In the genomic region with DNA sequence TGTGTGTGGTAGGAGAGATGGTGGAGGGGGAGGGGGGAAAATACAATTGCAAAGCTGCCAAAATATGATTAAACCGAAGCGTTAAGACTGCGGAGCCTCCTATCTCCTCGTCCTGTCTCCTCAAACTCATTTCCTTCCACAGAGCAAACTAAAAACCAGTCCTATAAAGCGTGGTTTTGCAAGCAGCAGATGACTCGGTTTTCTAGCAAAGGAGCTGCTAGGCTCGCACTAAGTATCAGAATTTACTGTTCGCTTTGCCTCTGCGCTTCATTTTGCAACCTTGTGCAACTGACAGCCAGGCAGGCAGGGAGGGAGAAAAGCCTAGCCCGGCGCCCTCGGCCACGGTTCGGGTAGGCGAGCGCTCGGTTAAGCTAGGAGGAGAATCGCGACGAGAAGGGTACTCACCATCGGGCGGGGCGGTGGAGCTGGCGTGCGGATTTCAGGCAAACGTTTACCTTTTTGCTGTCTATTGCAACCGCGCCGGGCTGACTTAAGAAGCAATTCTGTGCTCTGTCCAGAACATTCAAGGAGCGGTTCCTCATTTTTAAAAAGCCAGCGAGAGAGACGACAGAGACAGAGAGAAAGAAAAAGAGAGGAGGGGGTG, we compare ENCODE assay signal across 9 cellular contexts. TPM values are rescaled to one million over a fixed set of nuclear protein-coding genes. Genes with fewer than 3 reads are reported as not detected.
DNase-seq lines count a peak whose midpoint lies in the region; ATAC-seq, FAIRE-seq and TF ChIP-seq lines count a peak whose summit lies in the region.
"Had no signal": no experiment of that assay in that cellular context is flagged by ENCODE, and none has a peak within 500 bp of the region (broad histone marks: within the 10 kb centered on the region; RNA-seq: fewer than 3 reads in every experiment).

No MANE protein-coding gene starts in this region.

- H3K9me3 ChIP-seq in H9 (ENCODE audit: control insufficient read depth, low read depth, low read length) (no peaks in the 10 kb centered on the region), PC-3 (ENCODE audit: low read length) (no peaks in the 10 kb centered on the region), esophagus muscularis mucosa (no peaks in the 10 kb centered on the region), pancreas (no peaks in the 10 kb centered on the region)
- no peaks in the 10 kb centered on the region for H3K9me3 ChIP-seq in CD4-positive, alpha-beta memory T cell (ENCODE audit: control insufficient read depth in 1 of 2, low read length in 2 of 2)
- no peaks in the 10 kb centered on the region for H3K9me3 ChIP-seq in effector memory CD4-positive, alpha-beta T cell (ENCODE audit: control insufficient read depth, low read length)

- CTCF ChIA-PET in PC-3 (lab: Charles Lee), result interaction anchor here (0.5 to 1.3 kb wide), 14 partner anchors 10 to 1067 kb away, joined by 3 to 7 read pairs (median 4); no protein-coding TSS in a partner anchor
- CTCF ChIA-PET in CD4-positive, alpha-beta memory T cell (lab: Charles Lee; ENCODE audit: partially characterized antibody), result no interaction called here

- no peak for TF ChIP-seq EP300 in esophagus muscularis mucosa (IDR thresholded peaks at IDR 0.05)

- WGBS in H9 (ENCODE audit: extremely low coverage, insufficient read length, low lambda C conversion rate), result no CpG with 5 or more reads among the region's 32 CpGs
- WGBS in esophagus muscularis mucosa, result 2% methylated on average over 32 of the region's 32 CpGs
- WGBS in pancreas, 2 donors, result 1% methylated on average over 32 of the region's 32 CpGs

- H4K20me1 ChIP-seq in H9 (ENCODE audit: control insufficient read depth, insufficient read depth, insufficient read length) (no peaks in the 10 kb centered on the region), PC-3 (ENCODE audit: low read length) (no peaks in the 10 kb centered on the region)

- H2BK12ac ChIP-seq in H9 (ENCODE audit: insufficient read length, low read depth, low read length), result no peak overlapping the region

- no peak overlapping the region for H3K14ac ChIP-seq in H9 (ENCODE audit: insufficient read depth, low read length)

- H3K23ac ChIP-seq in H9 (ENCODE audit: insufficient read length, low read depth, low read length), result no peak overlapping the region

- peak; percentile 53 for DNase-seq in H9
- peak; percentile 65 for DNase-seq in PC-3
- DNase-seq in esophagus muscularis mucosa (ENCODE audit: extremely low spot score), result no peak
- DNase-seq in pancreas, result peak in 4 of 6 donors; percentile 41 to 75 (median 63)
- DNase-seq in CD4-positive, alpha-beta memory T cell, result no peak
- no peak for DNase-seq in effector memory CD4-positive, alpha-beta T cell

- no peak overlapping the region for H3T11ph ChIP-seq in H9 (ENCODE audit: low read length)

- no peak overlapping the region for H3K18ac ChIP-seq in H9 (ENCODE audit: insufficient read length, low read depth, low read length)

- TF ChIP-seq CTCF in H9 (conservative IDR thresholded peaks at IDR 0.05) (no peak), PC-3 (conservative IDR thresholded peaks at IDR 0.05; ENCODE audit: low read depth, low read length) (no peak), esophagus muscularis mucosa (IDR thresholded peaks at IDR 0.05) (no peak), pancreas (IDR thresholded peaks at IDR 0.05) (no peak)

- TF ChIP-seq POLR2A in esophagus muscularis mucosa (IDR thresholded peaks at IDR 0.05; ENCODE audit: low read depth), result no peak

- H2AFZ ChIP-seq in H9 (ENCODE audit: low read length) (no peak overlapping the region), PC-3 (ENCODE audit: low read length) (peak overlapping the region; percentile 88)

- TSS peak; percentile 62 for BruUV-seq in PC-3 (replicated peaks; lab: Mats Ljungman, UMichigan)

- H4K91ac ChIP-seq in H9 (ENCODE audit: insufficient read length, low read depth, low read length), result no peak overlapping the region

- H3K27ac Mint-ChIP-seq in H9, result no peak overlapping the region
- no peak overlapping the region for H3K27ac Mint-ChIP-seq in CD4-positive, alpha-beta memory T cell

- 0 out of 2 replicates have a peak, but pooled peaks cover 3% of the 10 kb centered on the region for H3K4me1 ChIP-seq in H9 (ENCODE audit: insufficient read depth, low read length)
- peaks cover 49% of the 10 kb centered on the region for H3K4me1 ChIP-seq in PC-3 (ENCODE audit: insufficient read depth, low read length)
- peaks cover 20 to 52% (median 49%) of the 10 kb centered on the region in 4 donors for H3K4me1 ChIP-seq in esophagus muscularis mucosa
- H3K4me1 ChIP-seq in pancreas, result no peaks in the 10 kb centered on the region
- peaks cover 4% of the 10 kb centered on the region for H3K4me1 ChIP-seq in CD4-positive, alpha-beta memory T cell (ENCODE audit: insufficient read depth, low read length)
- peaks cover 4% of the 10 kb centered on the region for H3K4me1 ChIP-seq in effector memory CD4-positive, alpha-beta T cell (ENCODE audit: control insufficient read depth, insufficient read depth, low read length, poor library complexity, severe bottlenecking)

- no peak overlapping the region for H2BK5ac ChIP-seq in H9 (ENCODE audit: insufficient read length, low read length)

- peaks cover 18% of the 10 kb centered on the region for H3K23me2 ChIP-seq in H9 (ENCODE audit: insufficient read length, low read depth, low read length, poor library complexity, severe bottlenecking)

- H3K27me3 Mint-ChIP-seq in H9 (ENCODE audit: low read depth), result peaks cover 95% of the 10 kb centered on the region
- peaks cover 67 to 69% of the 10 kb centered on the region in 2 donors for H3K27me3 Mint-ChIP-seq in CD4-positive, alpha-beta memory T cell

- H3K79me2 ChIP-seq in H9 (ENCODE audit: insufficient read depth, low read length), result no peaks in the 10 kb centered on the region
- H3K79me2 ChIP-seq in PC-3 (ENCODE audit: low read length), result peaks cover 80% of the 10 kb centered on the region

- H3K36me3 ChIP-seq in PC-3 (ENCODE audit: low read depth, low read length) (no peaks in the 10 kb centered on the region), esophagus muscularis mucosa (peaks cover 0 to under 1% (median 0%) of the 10 kb centered on the region in 4 donors), pancreas (no peaks in the 10 kb centered on the region)
- no peaks in the 10 kb centered on the region for H3K36me3 ChIP-seq in CD4-positive, alpha-beta memory T cell (ENCODE audit: insufficient read depth, low read length)
- H3K36me3 ChIP-seq in effector memory CD4-positive, alpha-beta T cell (ENCODE audit: control insufficient read depth, insufficient read depth, low read length), result no peaks in the 10 kb centered on the region

- H3K56ac ChIP-seq in H9 (ENCODE audit: insufficient read length, low read depth, low read length), result no peak overlapping the region

- no peak overlapping the region for H2AK5ac ChIP-seq in H9 (ENCODE audit: insufficient read length, low read length)

- no peaks in the 10 kb centered on the region for H3K79me1 ChIP-seq in H9 (ENCODE audit: insufficient read depth, low read depth, low read length, poor library complexity, severe bottlenecking)

- H3F3A ChIP-seq in PC-3 (ENCODE audit: low read length, unreplicated experiment), result peaks cover 7% of the 10 kb centered on the region

- H2BK15ac ChIP-seq in H9 (ENCODE audit: low read depth, low read length), result no peak overlapping the region

- no peaks in the 10 kb centered on the region for H3K9me2 ChIP-seq in PC-3 (replicated peaks; ENCODE audit: low read length)

- H3K4me3 Mint-ChIP-seq in H9, result peak overlapping the region; percentile 46 to 78
- peak overlapping the region in 1 of 8 donors; percentile 59 for H3K4me3 Mint-ChIP-seq in CD4-positive, alpha-beta memory T cell

- H3K36me3 Mint-ChIP-seq in H9 (ENCODE audit: insufficient read depth in 1 of 3, low read depth in 3 of 3), result no peaks in the 10 kb centered on the region
- H3K36me3 Mint-ChIP-seq in CD4-positive, alpha-beta memory T cell, result peaks cover 4% of the 10 kb centered on the region in 2 donors

- peak overlapping the region; percentile 55 for H3K4me2 ChIP-seq in H9 (ENCODE audit: insufficient read depth, insufficient read length, low read length)
- H3K4me2 ChIP-seq in PC-3 (ENCODE audit: low read length), result peak overlapping the region; percentile 97

- H2BK20ac ChIP-seq in H9 (ENCODE audit: low read depth, low read length, poor library complexity, severe bottlenecking), result no peak overlapping the region

- no peak overlapping the region for H4K8ac ChIP-seq in H9 (replicated peaks; ENCODE audit: insufficient read length, low read depth, low read length)

- intact Hi-C loops in PC-3 (cut with micrococcal nuclease) (loop anchor here (1.0 to 10.0 kb wide), 9 partner anchors 14 to 1069 kb away; no protein-coding TSS in a partner anchor), esophagus muscularis mucosa (cut with DNase I) (loop anchor here (5.0 to 10.0 kb wide), 4 partner anchors 892 to 1302 kb away; no protein-coding TSS in a partner anchor), pancreas (cut with DNase I) (no loop called here)
- intact Hi-C loops in CD4-positive, alpha-beta memory T cell (cut with micrococcal nuclease), result no loop called here

- FAIRE-seq in pancreas (lab: Jason Lieb, UNC), result no peak

- no peak overlapping the region for H4K5ac ChIP-seq in H9 (ENCODE audit: insufficient read length, low read depth, low read length)

- H2BK120ac ChIP-seq in H9 (ENCODE audit: low read depth, low read length, poor library complexity, severe bottlenecking), result no peak overlapping the region

- H3K4me3 ChIP-seq in PC-3 (ENCODE audit: low read length) (peak overlapping the region; percentile 85), esophagus muscularis mucosa (peak overlapping the region; percentile 77 to 84 (median 80)), pancreas (peak overlapping the region; percentile 19 to 47 (median 34))
- H3K4me3 ChIP-seq in CD4-positive, alpha-beta memory T cell (ENCODE audit: low read length in 2 of 2), result no peak overlapping the region
- no peak overlapping the region for H3K4me3 ChIP-seq in effector memory CD4-positive, alpha-beta T cell (ENCODE audit: insufficient read depth, low read depth, low read length, poor library complexity, severe bottlenecking)

- H3K4me1 Mint-ChIP-seq in H9, result peaks cover 26 to 62% of the 10 kb centered on the region in 2 experiments
- H3K4me1 Mint-ChIP-seq in CD4-positive, alpha-beta memory T cell, result peaks cover 4 to 28% (median 12%) of the 10 kb centered on the region in 4 donors

- no peak overlapping the region for H3K9ac ChIP-seq in H9 (ENCODE audit: extremely low read depth, insufficient read length, low read length)
- peak overlapping the region; percentile 92 for H3K9ac ChIP-seq in PC-3 (ENCODE audit: low read length)

- H3K4ac ChIP-seq in H9 (ENCODE audit: low read depth, low read length), result no peak overlapping the region

- peak; percentile 2; the same call in 1 of the 2 replicates for ATAC-seq in PC-3
- ATAC-seq in pancreas, result peak; percentile 5 to 30 (median 17)
- no peak for ATAC-seq in GM18520 (IDR thresholded peaks at IDR 0.05; ENCODE audit: unreplicated experiment)
- ATAC-seq in HG03521 (IDR thresholded peaks at IDR 0.05; ENCODE audit: unreplicated experiment), result no peak

- H3K27me3 ChIP-seq in H9 (ENCODE audit: insufficient read depth, low read length), result peaks cover 85% of the 10 kb centered on the region
- H3K27me3 ChIP-seq in PC-3 (ENCODE audit: low read length), result no peaks in the 10 kb centered on the region
- H3K27me3 ChIP-seq in esophagus muscularis mucosa, result peaks cover 0 to 7% (median 0%) of the 10 kb centered on the region in 4 donors
- H3K27me3 ChIP-seq in pancreas, result no peaks in the 10 kb centered on the region
- peaks cover 47% of the 10 kb centered on the region for H3K27me3 ChIP-seq in CD4-positive, alpha-beta memory T cell (ENCODE audit: insufficient read depth, low read length)
- H3K27me3 ChIP-seq in effector memory CD4-positive, alpha-beta T cell (replicated peaks; ENCODE audit: control insufficient read depth, insufficient read depth, low read length, poor library complexity, severe bottlenecking), result peaks cover 30% of the 10 kb centered on the region

- H3K27ac ChIP-seq in H9 (ENCODE audit: insufficient read length, low read depth, low read length) (no peak overlapping the region), PC-3 (ENCODE audit: low read length) (peak overlapping the region; percentile 91), esophagus muscularis mucosa (replicated peaks in 1 of 4) (peak overlapping the region; percentile 94 to 95 (median 94)), pancreas (peak overlapping the region in 3 of 4 donors; percentile 7 to 77 (median 55))
- no peak overlapping the region for H3K27ac ChIP-seq in CD4-positive, alpha-beta memory T cell (ENCODE audit: low read depth, low read length)
- H3K27ac ChIP-seq in effector memory CD4-positive, alpha-beta T cell (ENCODE audit: insufficient read depth, low read length, poor library complexity, severe bottlenecking), result no peak overlapping the region

- POLR2A ChIA-PET in PC-3 (lab: Charles Lee; ENCODE audit: unreplicated experiment), result interaction anchor here (0.7 kb wide), 1 partner anchor 204 kb away, joined by 3 read pairs; no protein-coding TSS in a partner anchor
- POLR2A ChIA-PET in CD4-positive, alpha-beta memory T cell (lab: Charles Lee; ENCODE audit: partially characterized antibody), result no interaction called here

- H3K9me3 Mint-ChIP-seq in H9, result peaks cover 0 to 6% of the 10 kb centered on the region in 2 experiments; a peak in 1 of 5 replicates
- peaks cover 0 to 34% (median 23%) of the 10 kb centered on the region in 8 donors for H3K9me3 Mint-ChIP-seq in CD4-positive, alpha-beta memory T cell

RNA-seq across cellular contexts. Expression of a gene that starts 3.8 kb away (rescaled TPM):
- total RNA-seq in H9 (2021), result 0.24 TPM in 1 of 2 replicates, not detected in the other
- 19.0 and 19.6 TPM in 2 replicates for total RNA-seq in PC-3 (2014; rRNA removed)
- total RNA-seq in esophagus muscularis mucosa, result 100 to 1,000 TPM in 2 of 4 donors, 10 to 100 TPM in 2; 42.7 to 131 (median 83.6) TPM
- 10 to 100 TPM in 4 of 6 donors, 1 to 10 TPM in 2; 8.3 to 25.6 (median 14.0) TPM for total RNA-seq in pancreas
- 10 to 100 TPM in 1 of 2 donors, 1 to 10 TPM in 1; 7.0 to 16.2 TPM for polyA plus RNA-seq in pancreas
- total RNA-seq in CD4-positive, alpha-beta memory T cell, result not detected
- polyA plus RNA-seq in CD4-positive, alpha-beta memory T cell, result not detected
- total RNA-seq: T-helper 2 cell treated with Interferon-gamma antibody and Interleukin-4, amounts not matched to agents 100 ng/mL and 5 ng/mL, for 36 hours had no signal

Comparison
In these comparisons a context has a peak if more than half of its experiments do, and no peak if none do; other contexts are left out.
1. DNase-seq: peak in H9 (single experiment), PC-3 (single experiment) and pancreas (4 of 6); none in esophagus muscularis mucosa (single experiment), CD4-positive, alpha-beta memory T cell (0 of 5) and effector memory CD4-positive, alpha-beta T cell (0 of 3).
2. H3K27ac ChIP-seq: peak in PC-3 (single experiment), esophagus muscularis mucosa (4 of 4) and pancreas (3 of 4); none in H9 (single experiment), CD4-positive, alpha-beta memory T cell (single experiment) and effector memory CD4-positive, alpha-beta T cell (single experiment).
3. ATAC-seq: peak in PC-3 (single experiment) and pancreas (4 of 4); none in GM18520 (single experiment) and HG03521 (single experiment).
4. H3K4me3 ChIP-seq: peak in PC-3 (single experiment), esophagus muscularis mucosa (4 of 4) and pancreas (4 of 4); none in CD4-positive, alpha-beta memory T cell (0 of 2) and effector memory CD4-positive, alpha-beta T cell (single experiment).
5. intact Hi-C loops: an anchor here in PC-3 (1.0 to 10.0 kb wide) and esophagus muscularis mucosa (5.0 to 10.0 kb wide); none called in pancreas and CD4-positive, alpha-beta memory T cell.